ENCODE assay signal across 1 cellular context in the genomic region with DNA sequence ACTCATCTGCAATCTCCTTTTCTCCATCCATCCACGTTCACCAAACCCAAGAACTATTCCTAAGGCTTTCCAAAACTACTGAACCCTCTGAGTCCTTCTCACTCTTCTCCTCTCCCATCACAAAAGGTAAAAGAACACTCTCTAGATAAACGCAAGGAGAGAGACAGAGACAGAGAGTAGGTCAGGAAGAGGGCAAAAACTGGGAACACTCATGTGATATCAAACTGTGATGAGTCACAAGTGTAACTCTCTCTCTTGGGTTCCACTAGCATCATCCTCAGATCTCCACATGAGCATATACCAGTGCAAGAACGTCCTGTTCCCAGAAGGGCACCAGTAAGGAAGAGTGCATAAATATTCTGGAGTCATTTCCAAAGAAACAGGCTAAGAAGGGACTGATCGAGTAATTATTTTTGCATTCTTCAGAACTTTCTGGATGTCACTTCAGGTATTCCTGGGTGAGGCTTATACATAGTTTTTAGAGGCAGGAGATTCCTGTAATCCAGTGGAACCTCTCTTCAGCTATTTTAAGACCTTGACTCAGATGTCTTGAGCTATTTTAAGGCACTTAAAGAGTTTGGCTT.
TF ChIP-seq lines count a peak whose summit lies in the region.

No MANE protein-coding gene starts in this region.

TF ChIP-seq in SK-N-SH, 30 proteins besides CTCF, POLR2A, EP300 and RAD21 (continued from another document):
- TF ChIP-seq, protein P1, sequence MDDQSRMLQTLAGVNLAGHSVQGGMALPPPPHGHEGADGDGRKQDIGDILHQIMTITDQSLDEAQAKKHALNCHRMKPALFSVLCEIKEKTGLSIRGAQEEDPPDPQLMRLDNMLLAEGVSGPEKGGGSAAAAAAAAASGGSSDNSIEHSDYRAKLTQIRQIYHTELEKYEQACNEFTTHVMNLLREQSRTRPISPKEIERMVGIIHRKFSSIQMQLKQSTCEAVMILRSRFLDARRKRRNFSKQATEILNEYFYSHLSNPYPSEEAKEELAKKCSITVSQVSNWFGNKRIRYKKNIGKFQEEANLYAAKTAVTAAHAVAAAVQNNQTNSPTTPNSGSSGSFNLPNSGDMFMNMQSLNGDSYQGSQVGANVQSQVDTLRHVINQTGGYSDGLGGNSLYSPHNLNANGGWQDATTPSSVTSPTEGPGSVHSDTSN (IDR thresholded peaks at IDR 0.05): no peak
- TF ChIP-seq JUND (IDR thresholded peaks at IDR 0.05) (no peak), SIN3A (IDR thresholded peaks at IDR 0.05; ENCODE audit: borderline replicate concordance, low read depth, low read length) (no peak), MXI1 (IDR thresholded peaks at IDR 0.05; ENCODE audit: low read depth, low read length) (no peak)
